ENCODE assay signal across 10 cellular contexts in genomic region chr5:42636425-42636824, GRCh38.
DNase-seq lines count a peak whose midpoint lies in the region; ATAC-seq, FAIRE-seq and TF ChIP-seq lines count a peak whose summit lies in the region.
"Had no signal": no experiment of that assay in that cellular context is flagged by ENCODE, and none has a peak within 500 bp of the region (broad histone marks: within the 10 kb centered on the region; RNA-seq: fewer than 3 reads in every experiment).

No MANE protein-coding gene starts in this region.

- in situ Hi-C loops in K562 (cut with MboI), result no loop called here

- H3K9me3 ChIP-seq in K562 (replicated peaks; ENCODE audit: control insufficient read depth, insufficient read depth, low read depth, low read length) (no peaks in the 10 kb centered on the region), mucosa of descending colon (no peaks in the 10 kb centered on the region), colonic mucosa (no peaks in the 10 kb centered on the region)
- H3K9me3 ChIP-seq: gastroesophageal sphincter had no signal

- H3K27ac ChIP-seq in K562 (ENCODE audit: extremely low read depth, low read depth, low read length) (no peak overlapping the region), colonic mucosa (no peak overlapping the region)
- H3K27ac ChIP-seq: gastroesophageal sphincter had no signal

- no peak for TF ChIP-seq POLR2A in K562 (conservative IDR thresholded peaks at IDR 0.05)

- no peak for DNase-seq in GM12864 (ENCODE audit: low read depth)
- DNase-seq in K562 (ENCODE audit: extremely low read depth in 1 of 4, low spot score in 3 of 4), result peak in 3 of 4 experiments; percentile 19 to 54 (median 22)
- DNase-seq in mucosa of descending colon, result no peak
- no peak for DNase-seq in colonic mucosa
- DNase-seq in activated effector memory CD4-positive, alpha-beta T cell treated with Interleukin-2 at 50 U/mL for 16 hours, result no peak
- DNase-seq: NCI-H1694 treated with DMSO at 0.1 percent for 48 hours; stimulated activated CD4-positive, alpha-beta T cell treated with anti-CD3 and anti-CD28 coated beads, Interleukin-15, amount 100 ng/mL, for 24 hours had no signal

- H3K4me3 ChIP-seq in GM12864 (ENCODE audit: low read depth, low read length) (no peak overlapping the region), K562 (no peak overlapping the region), mucosa of descending colon (no peak overlapping the region), colonic mucosa (no peak overlapping the region)
- H3K4me3 ChIP-seq: gastroesophageal sphincter had no signal

- TF ChIP-seq RAD21 in K562 (CRISPR knock-in tag; conservative IDR thresholded peaks at IDR 0.05 in 1 of 2, IDR thresholded peaks at IDR 0.05 in 1 of 2), result peak in 1 of 2 experiments; percentile 60; a peak in 3 of 4 replicates

- no peaks in the 10 kb centered on the region for H4K20me1 ChIP-seq in K562 (replicated peaks; ENCODE audit: control insufficient read depth, insufficient read depth, low read length)

- POLR2A ChIA-PET in K562 (lab: Yijun Ruan, JAX), result interaction anchor here (0.9 kb wide), 1 partner anchor 9 kb away, joined by 3 read pairs; no protein-coding TSS in a partner anchor

- H3K9me1 ChIP-seq in K562 (ENCODE audit: control insufficient read depth, insufficient read depth, low read length), result no peaks in the 10 kb centered on the region

- no peaks in the 10 kb centered on the region; a peak in 1 of 5 replicates for H3K4me1 ChIP-seq in K562 (replicated peaks in 1 of 2; ENCODE audit: control insufficient read depth in 2 of 2, insufficient read depth in 2 of 2, low read length in 2 of 2)
- H3K4me1 ChIP-seq in mucosa of descending colon (ENCODE audit: low read depth), result no peaks in the 10 kb centered on the region
- no peaks in the 10 kb centered on the region for H3K4me1 ChIP-seq in colonic mucosa
- H3K4me1 ChIP-seq: gastroesophageal sphincter had no signal

- H3K27me3 ChIP-seq in K562 (ENCODE audit: control insufficient read depth in 2 of 2, insufficient read depth in 2 of 2, low read length in 2 of 2) (no peaks in the 10 kb centered on the region; a peak in 1 of 5 replicates), colonic mucosa (no peaks in the 10 kb centered on the region)
- H3K27me3 ChIP-seq: gastroesophageal sphincter had no signal

- H3K9ac ChIP-seq in K562 (ENCODE audit: insufficient read depth in 1 of 2, low read depth in 2 of 2, low read length in 2 of 2) (no peak overlapping the region), colonic mucosa (ENCODE audit: low read depth in 2 of 2, low read length in 2 of 2) (no peak overlapping the region)

- BruUV-seq in K562 (replicated peaks; lab: Mats Ljungman, UMichigan), result no TSS peak

- no peaks in the 10 kb centered on the region for H3K36me3 ChIP-seq in K562 (ENCODE audit: control insufficient read depth, insufficient read depth, low read length)
- no peaks in the 10 kb centered on the region for H3K36me3 ChIP-seq in mucosa of descending colon (ENCODE audit: low read depth)
- no peaks in the 10 kb centered on the region for H3K36me3 ChIP-seq in colonic mucosa
- H3K36me3 ChIP-seq: gastroesophageal sphincter had no signal

- intact Hi-C loops in K562 (cut with micrococcal nuclease), result loop anchor here (5.0 kb wide), 1 partner anchor 119 kb away; no protein-coding TSS in a partner anchor
- intact Hi-C loops in mucosa of descending colon (cut with DNase I, micrococcal nuclease), result no loop called here
- intact Hi-C loops in colonic mucosa (cut with DNase I), result no loop called here

- no peaks in the 10 kb centered on the region for H3K79me2 ChIP-seq in K562 (ENCODE audit: control insufficient read depth, insufficient read depth, low read length)

- no peak overlapping the region for H3K4me2 ChIP-seq in K562 (ENCODE audit: insufficient read depth, low read length)

- CTCF ChIA-PET in K562 (lab: Yijun Ruan, JAX; ENCODE audit: low intra/inter-chr PET ratio), result interaction anchor here (1.5 kb wide), 1 partner anchor 579 kb away, joined by 5 read pairs; no protein-coding TSS in a partner anchor

- TF ChIP-seq EP300 in K562 (IDR thresholded peaks at IDR 0.05; ENCODE audit: low read length), result no peak

- 0% methylated on average over 2 of the region's 2 CpGs for WGBS in K562 (ENCODE audit: insufficient coverage, low coverage, missing lambda C conversion rate)

- no peak overlapping the region for H2AFZ ChIP-seq in K562 (ENCODE audit: low read depth, low read length)

- peak; percentile 80 for ATAC-seq in K562
- peak; percentile 45 for ATAC-seq in mucosa of descending colon
- ATAC-seq in HG02885 (IDR thresholded peaks at IDR 0.05; ENCODE audit: poor library complexity, unreplicated experiment), result no peak
- ATAC-seq: gastroesophageal sphincter had no signal

- TF ChIP-seq CTCF in GM12864 (IDR thresholded peaks at IDR 0.05; ENCODE audit: low read depth, low read length, missing control alignments), result peak; percentile 19
- peak; percentile 66 for TF ChIP-seq CTCF in LNCAP (IDR thresholded peaks at IDR 0.05)
- peak; percentile 35 to 60 (median 54); a peak in 5 of 6 replicates for TF ChIP-seq CTCF in K562 (IDR thresholded peaks at IDR 0.05 in 2 of 3, conservative IDR thresholded peaks at IDR 0.05 in 1 of 3; ENCODE audit: insufficient read depth in 2 of 3, low read depth in 1 of 3, low read length in 3 of 3)
- no peak for TF ChIP-seq CTCF in mucosa of descending colon (IDR thresholded peaks at IDR 0.05)
- TF ChIP-seq CTCF in colonic mucosa (IDR thresholded peaks at IDR 0.05), result no peak

- FAIRE-seq in K562 (lab: Jason Lieb, UNC), result peak; percentile 74

TF ChIP-seq in K562, 482 proteins besides CTCF, POLR2A, EP300 and RAD21 (continues in another document):
- TF ChIP-seq ZNF444 (CRISPR knock-in tag; IDR thresholded peaks at IDR 0.05), result no peak
- TF ChIP-seq, protein P1, sequence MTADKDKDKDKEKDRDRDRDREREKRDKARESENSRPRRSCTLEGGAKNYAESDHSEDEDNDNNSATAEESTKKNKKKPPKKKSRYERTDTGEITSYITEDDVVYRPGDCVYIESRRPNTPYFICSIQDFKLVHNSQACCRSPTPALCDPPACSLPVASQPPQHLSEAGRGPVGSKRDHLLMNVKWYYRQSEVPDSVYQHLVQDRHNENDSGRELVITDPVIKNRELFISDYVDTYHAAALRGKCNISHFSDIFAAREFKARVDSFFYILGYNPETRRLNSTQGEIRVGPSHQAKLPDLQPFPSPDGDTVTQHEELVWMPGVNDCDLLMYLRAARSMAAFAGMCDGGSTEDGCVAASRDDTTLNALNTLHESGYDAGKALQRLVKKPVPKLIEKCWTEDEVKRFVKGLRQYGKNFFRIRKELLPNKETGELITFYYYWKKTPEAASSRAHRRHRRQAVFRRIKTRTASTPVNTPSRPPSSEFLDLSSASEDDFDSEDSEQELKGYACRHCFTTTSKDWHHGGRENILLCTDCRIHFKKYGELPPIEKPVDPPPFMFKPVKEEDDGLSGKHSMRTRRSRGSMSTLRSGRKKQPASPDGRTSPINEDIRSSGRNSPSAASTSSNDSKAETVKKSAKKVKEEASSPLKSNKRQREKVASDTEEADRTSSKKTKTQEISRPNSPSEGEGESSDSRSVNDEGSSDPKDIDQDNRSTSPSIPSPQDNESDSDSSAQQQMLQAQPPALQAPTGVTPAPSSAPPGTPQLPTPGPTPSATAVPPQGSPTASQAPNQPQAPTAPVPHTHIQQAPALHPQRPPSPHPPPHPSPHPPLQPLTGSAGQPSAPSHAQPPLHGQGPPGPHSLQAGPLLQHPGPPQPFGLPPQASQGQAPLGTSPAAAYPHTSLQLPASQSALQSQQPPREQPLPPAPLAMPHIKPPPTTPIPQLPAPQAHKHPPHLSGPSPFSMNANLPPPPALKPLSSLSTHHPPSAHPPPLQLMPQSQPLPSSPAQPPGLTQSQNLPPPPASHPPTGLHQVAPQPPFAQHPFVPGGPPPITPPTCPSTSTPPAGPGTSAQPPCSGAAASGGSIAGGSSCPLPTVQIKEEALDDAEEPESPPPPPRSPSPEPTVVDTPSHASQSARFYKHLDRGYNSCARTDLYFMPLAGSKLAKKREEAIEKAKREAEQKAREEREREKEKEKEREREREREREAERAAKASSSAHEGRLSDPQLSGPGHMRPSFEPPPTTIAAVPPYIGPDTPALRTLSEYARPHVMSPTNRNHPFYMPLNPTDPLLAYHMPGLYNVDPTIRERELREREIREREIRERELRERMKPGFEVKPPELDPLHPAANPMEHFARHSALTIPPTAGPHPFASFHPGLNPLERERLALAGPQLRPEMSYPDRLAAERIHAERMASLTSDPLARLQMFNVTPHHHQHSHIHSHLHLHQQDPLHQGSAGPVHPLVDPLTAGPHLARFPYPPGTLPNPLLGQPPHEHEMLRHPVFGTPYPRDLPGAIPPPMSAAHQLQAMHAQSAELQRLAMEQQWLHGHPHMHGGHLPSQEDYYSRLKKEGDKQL (CRISPR knock-in tag; IDR thresholded peaks at IDR 0.05; ENCODE audit: borderline replicate concordance), result no peak
- TF ChIP-seq ZNF41 (CRISPR knock-in tag; conservative IDR thresholded peaks at IDR 0.05), result no peak
- TF ChIP-seq CTCFL (IDR thresholded peaks at IDR 0.05; ENCODE audit: borderline replicate concordance, insufficient read depth, low read depth, low read length, poor library complexity, severe bottlenecking), result no peak

Comparison
In these comparisons a context has a peak if more than half of its experiments do, and no peak if none do; other contexts are left out.
1. DNase-seq: peak in K562 (3 of 4); none in GM12864 (single experiment), mucosa of descending colon (0 of 3), colonic mucosa (single experiment) and activated effector memory CD4-positive, alpha-beta T cell treated with Interleukin-2 at 50 U/mL for 16 hours (single experiment).
2. CTCF ChIP-seq: peak in GM12864 (single experiment), LNCAP (single experiment) and K562 (3 of 3); none in mucosa of descending colon (single experiment) and colonic mucosa (single experiment).